Comparison of ENCODE assay signal across 8 cellular contexts in the genomic region with DNA sequence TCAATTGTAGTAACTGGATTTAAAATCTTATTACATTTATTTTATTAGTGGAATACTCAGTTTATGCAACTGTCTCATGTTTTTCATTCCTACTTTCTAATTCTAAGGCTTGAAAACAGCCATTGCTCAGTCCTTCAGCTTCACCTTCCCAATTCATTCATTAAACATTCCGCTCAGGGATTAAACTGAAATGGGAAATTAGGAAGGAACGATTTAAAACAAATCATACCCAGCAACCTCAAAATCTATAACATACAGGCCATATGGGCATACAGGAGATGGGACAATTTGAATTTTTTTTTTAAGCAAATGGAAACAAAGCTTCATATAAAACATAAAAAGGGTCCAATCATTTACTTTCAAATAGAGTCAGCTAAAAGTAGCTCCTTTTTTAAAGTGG. TPM values are rescaled to one million over a fixed set of nuclear protein-coding genes. Genes with fewer than 3 reads are reported as not detected.
DNase-seq lines count a peak whose midpoint lies in the region; ATAC-seq and TF ChIP-seq lines count a peak whose summit lies in the region.
"Not testable (repeated sequence)": the region's sequence is repeated elsewhere in the genome, so short reads cannot be mapped to it uniquely, and the experiment has no call there.

No MANE protein-coding gene starts in this region.

- not testable (repeated sequence) for H3K4me2 ChIP-seq in H9 (ENCODE audit: insufficient read depth, insufficient read length, low read length)
- H3K4me2 ChIP-seq in PC-9 (peak overlapping the region; percentile 94), smooth muscle cell (peak overlapping the region; percentile 83)

- H3K4me3 Mint-ChIP-seq in H9 = peak overlapping the region; percentile 85 to 91
- H3K4me3 Mint-ChIP-seq in activated T-cell treated with anti-CD3 and anti-CD28 coated beads, Interleukin-2, amount 50 U/mL, for 72 hours = peak overlapping the region; percentile 90 to 92
- peak overlapping the region; percentile 82 to 98 (median 93) for H3K4me3 Mint-ChIP-seq in naive B cell

- not testable (repeated sequence) for TF ChIP-seq POLR2A in heart left ventricle (IDR thresholded peaks at IDR 0.05)

- H3K36me3 Mint-ChIP-seq in H9 (ENCODE audit: insufficient read depth in 1 of 3, low read depth in 3 of 3); activated T-cell treated with anti-CD3 and anti-CD28 coated beads, Interleukin-2, amount 50 U/mL, for 72 hours (ENCODE audit: insufficient read depth in 2 of 2); naive B cell: not testable (repeated sequence)

- H4K8ac ChIP-seq in H9 (replicated peaks; ENCODE audit: insufficient read length, low read depth, low read length) = not testable (repeated sequence)

- not testable (repeated sequence) for H3K4me1 ChIP-seq in H9 (ENCODE audit: insufficient read depth, low read length)
- H3K4me1 ChIP-seq in PC-9 (replicated peaks; ENCODE audit: insufficient read depth) (peaks cover 59% of the 10 kb centered on the region), heart left ventricle (peaks cover 2 to 63% (median 46%) of the 10 kb centered on the region in 12 donors), smooth muscle cell (ENCODE audit: low read depth) (peaks cover 59% of the 10 kb centered on the region)

- not testable (repeated sequence) for H2BK5ac ChIP-seq in H9 (ENCODE audit: insufficient read length, low read length)

- H3K79me2 ChIP-seq in H9 (ENCODE audit: insufficient read depth, low read length) = peaks cover 31% of the 10 kb centered on the region; the same call in 1 of the 2 replicates
- H3K79me2 ChIP-seq in PC-9 (ENCODE audit: low read depth) = peaks cover 86% of the 10 kb centered on the region
- peaks cover 82% of the 10 kb centered on the region for H3K79me2 ChIP-seq in smooth muscle cell (ENCODE audit: low read depth)

- H3K23ac ChIP-seq in H9 (ENCODE audit: insufficient read length, low read depth, low read length) = not testable (repeated sequence)

- H3K27ac ChIP-seq in AG04450 (ENCODE audit: low read depth, low read length) = not testable (repeated sequence)
- peak overlapping the region; percentile 61 for H3K27ac ChIP-seq in H9 (ENCODE audit: insufficient read length, low read depth, low read length)
- H3K27ac ChIP-seq in PC-9 = peak overlapping the region; percentile 98
- H3K27ac ChIP-seq in coronary artery = peak overlapping the region; percentile 52 to 100
- peak overlapping the region; percentile 47 to 100 (median 98) for H3K27ac ChIP-seq in heart left ventricle
- H3K27ac ChIP-seq in smooth muscle cell (ENCODE audit: low read depth) = peak overlapping the region; percentile 97

- not testable (repeated sequence) for H3K56ac ChIP-seq in H9 (ENCODE audit: insufficient read length, low read depth, low read length)

- intact Hi-C loops in PC-9 (cut with micrococcal nuclease; ENCODE audit: unreplicated experiment) = loop anchor here (5.0 kb wide), 2 partner anchors 277 to 327 kb away; no protein-coding TSS in a partner anchor
- intact Hi-C loops in heart left ventricle (cut with DNase I) = loop anchor here in 4 of 10 donors (5.0 to 10.0 kb wide), 5 partner anchors 62 to 277 kb away; no protein-coding TSS in a partner anchor

- not testable (repeated sequence) for H3K18ac ChIP-seq in H9 (ENCODE audit: insufficient read length, low read depth, low read length)

- not testable (repeated sequence) for H2AK5ac ChIP-seq in H9 (ENCODE audit: insufficient read length, low read length)

- H4K20me1 ChIP-seq in H9 (ENCODE audit: control insufficient read depth, insufficient read depth, insufficient read length); PC-9 (ENCODE audit: insufficient read depth): not testable (repeated sequence)
- H4K20me1 ChIP-seq in smooth muscle cell (ENCODE audit: low read depth) = peaks cover 31% of the 10 kb centered on the region

- not testable (repeated sequence) for H3K14ac ChIP-seq in H9 (ENCODE audit: insufficient read depth, low read length)

- not testable (repeated sequence) for H3K9me3 Mint-ChIP-seq in H9; activated T-cell treated with anti-CD3 and anti-CD28 coated beads, Interleukin-2, amount 50 U/mL, for 72 hours; naive B cell

- peaks cover 23% of the 10 kb centered on the region for H3K36me3 ChIP-seq in PC-9 (ENCODE audit: low read depth)
- H3K36me3 ChIP-seq in heart left ventricle; smooth muscle cell (ENCODE audit: low read depth): not testable (repeated sequence)

- no CpG with 5 or more reads among the region's 2 CpGs for WGBS in H9 (ENCODE audit: extremely low coverage, insufficient read length, low lambda C conversion rate)
- 41 to 48% (median 44%) methylated on average over 2 of the region's 2 CpGs for WGBS in heart left ventricle, 4 donors
- WGBS in smooth muscle cell (ENCODE audit: low lambda C conversion rate) = 34% methylated on average over 2 of the region's 2 CpGs

- DNase-seq in AG04450 (ENCODE audit: low read depth, low spot score); H9; PC-9; activated T-cell treated with anti-CD3 and anti-CD28 coated beads, Interleukin-2, amount 50 U/mL, for 72 hours; coronary artery (ENCODE audit: low spot score); heart left ventricle; naive B cell; smooth muscle cell (lab: John Stamatoyannopoulos, UW; ENCODE audit: unreplicated experiment): not testable (repeated sequence)

- H4K5ac ChIP-seq in H9 (ENCODE audit: insufficient read length, low read depth, low read length) = not testable (repeated sequence)

- peak overlapping the region; percentile 23 for H3K9ac ChIP-seq in H9 (ENCODE audit: extremely low read depth, insufficient read length, low read length)
- peak overlapping the region; percentile 62 for H3K9ac ChIP-seq in smooth muscle cell (ENCODE audit: low read depth)

- TF ChIP-seq CTCF in AG04450 (IDR thresholded peaks at IDR 0.05; ENCODE audit: low read depth, low read length); H9 (conservative IDR thresholded peaks at IDR 0.05); PC-9 (conservative IDR thresholded peaks at IDR 0.05); coronary artery (IDR thresholded peaks at IDR 0.05); heart left ventricle (IDR thresholded peaks at IDR 0.05); smooth muscle cell (IDR thresholded peaks at IDR 0.05; ENCODE audit: borderline replicate concordance, insufficient read depth, poor library complexity, severe bottlenecking): not testable (repeated sequence)

- CTCF ChIA-PET in AG04450 (lab: Charles Lee) = interaction anchor here (1.2 kb wide), 1 partner anchor 325 kb away, joined by 4 read pairs; no protein-coding TSS in a partner anchor
- CTCF ChIA-PET in PC-9 (lab: Charles Lee) = not testable (repeated sequence)

- H3K79me1 ChIP-seq in H9 (ENCODE audit: insufficient read depth, low read depth, low read length, poor library complexity, severe bottlenecking) = not testable (repeated sequence)

- not testable (repeated sequence) for H3K9me2 ChIP-seq in PC-9 (ENCODE audit: insufficient read depth)

- H2AFZ ChIP-seq in H9 (ENCODE audit: low read length); PC-9; smooth muscle cell (ENCODE audit: low read depth): not testable (repeated sequence)

- not testable (repeated sequence) for H2BK12ac ChIP-seq in H9 (ENCODE audit: insufficient read length, low read depth, low read length)

- H4K91ac ChIP-seq in H9 (ENCODE audit: insufficient read length, low read depth, low read length) = not testable (repeated sequence)

- not testable (repeated sequence) for ATAC-seq in activated T-cell treated with anti-CD3 and anti-CD28 coated beads, Interleukin-2, amount 50 U/mL, for 72 hours (replicated peaks in 1 of 2); heart left ventricle; naive B cell (ENCODE audit: low read depth in 2 of 2)

- H3K4me3 ChIP-seq in AG04450 (ENCODE audit: low read depth, low read length) (peak overlapping the region; percentile 40), PC-9 (peak overlapping the region; percentile 99), coronary artery (peak overlapping the region; percentile 16), heart left ventricle (peak overlapping the region in 6 of 12 donors; percentile 11 to 95 (median 64)), smooth muscle cell (peak overlapping the region; percentile 78)

- not testable (repeated sequence) for H2BK15ac ChIP-seq in H9 (ENCODE audit: low read depth, low read length)

- peak overlapping the region; percentile 35 to 100 (median 99) for H3K27ac Mint-ChIP-seq in H9
- H3K27ac Mint-ChIP-seq in activated T-cell treated with anti-CD3 and anti-CD28 coated beads, Interleukin-2, amount 50 U/mL, for 72 hours = peak overlapping the region; percentile 96
- peak overlapping the region; percentile 47 to 98 (median 96) for H3K27ac Mint-ChIP-seq in naive B cell

- not testable (repeated sequence) for H2BK20ac ChIP-seq in H9 (ENCODE audit: low read depth, low read length, poor library complexity, severe bottlenecking)

- POLR2A ChIA-PET in AG04450 (lab: Yijun Ruan, JAX) = not testable (repeated sequence)
- POLR2A ChIA-PET in PC-9 (lab: Charles Lee; ENCODE audit: unreplicated experiment) = interaction anchor here (0.6 to 0.7 kb wide), 2 partner anchors 10 to 310 kb away, joined by 3 to 5 read pairs; no protein-coding TSS in a partner anchor

- not testable (repeated sequence) for H3K27me3 ChIP-seq in AG04450 (ENCODE audit: control insufficient read depth, insufficient read depth, low read length); H9 (ENCODE audit: insufficient read depth, low read length); PC-9 (ENCODE audit: insufficient read depth, low read depth); heart left ventricle; smooth muscle cell (ENCODE audit: low read depth)

- peaks cover 20% of the 10 kb centered on the region for H3F3A ChIP-seq in PC-9 (ENCODE audit: insufficient read depth, low read depth)
- not testable (repeated sequence) for H3F3A ChIP-seq in smooth muscle cell (ENCODE audit: low read depth)

- not testable (repeated sequence) for H3K23me2 ChIP-seq in H9 (ENCODE audit: insufficient read length, low read depth, low read length, poor library complexity, severe bottlenecking)

- H3K4ac ChIP-seq in H9 (ENCODE audit: low read depth, low read length) = not testable (repeated sequence)

- not testable (repeated sequence) for H3K27me3 Mint-ChIP-seq in H9 (ENCODE audit: low read depth); activated T-cell treated with anti-CD3 and anti-CD28 coated beads, Interleukin-2, amount 50 U/mL, for 72 hours (ENCODE audit: low read depth); naive B cell

- not testable (repeated sequence) for H2BK120ac ChIP-seq in H9 (ENCODE audit: low read depth, low read length, poor library complexity, severe bottlenecking)

- not testable (repeated sequence) for H3K9me3 ChIP-seq in AG04450 (ENCODE audit: control insufficient read depth, insufficient read depth, low read length); H9 (ENCODE audit: control insufficient read depth, low read depth, low read length); PC-9 (ENCODE audit: insufficient read depth, low read depth); heart left ventricle; smooth muscle cell (replicated peaks; ENCODE audit: low read depth)

- not testable (repeated sequence) for BruUV-seq in PC-9 (replicated peaks; lab: Mats Ljungman, UMichigan)

- peaks cover 53 to 57% of the 10 kb centered on the region in 2 experiments for H3K4me1 Mint-ChIP-seq in H9
- peaks cover 59% of the 10 kb centered on the region for H3K4me1 Mint-ChIP-seq in activated T-cell treated with anti-CD3 and anti-CD28 coated beads, Interleukin-2, amount 50 U/mL, for 72 hours (ENCODE audit: low read depth)
- H3K4me1 Mint-ChIP-seq in naive B cell = peaks cover 24 to 53% (median 51%) of the 10 kb centered on the region in 3 donors

- H3T11ph ChIP-seq in H9 (ENCODE audit: low read length) = not testable (repeated sequence)

RNA-seq across cellular contexts. Expression of gene ZNF217, which starts 3.5 kb away (rescaled TPM):
- polyA plus RNA-seq in AG04450 (2011; rRNA removed) (16.6 and 17.0 TPM in 2 replicates), heart left ventricle (1 to 10 TPM; 3.7 to 5.0 TPM), naive B cell (ENCODE audit: low read depth in 6 of 6) (10 to 100 TPM in 5 of 6 donors, 1 to 10 TPM in 1; 8.8 to 31.0 (median 24.7) TPM), smooth muscle cell (3.9 and 8.5 TPM in 2 replicates)
- polyA minus RNA-seq in AG04450 (2011; rRNA and poly(A)+ RNA removed) = 32.2 and 34.8 TPM in 2 replicates
- total RNA-seq in H9 (2021) (79.2 and 82.8 TPM in 2 replicates), PC-9 (2021) (63.8 and 67.3 TPM in 2 replicates), heart left ventricle (10 to 100 TPM in 2 of 9 donors, 1 to 10 TPM in 7; 5.4 to 24.1 (median 8.6) TPM), smooth muscle cell (42.2 and 42.9 TPM in 2 replicates)
- total RNA-seq in activated T-cell treated with anti-CD3 and anti-CD28 coated beads, Interleukin-2, amount 50 U/mL, for 72 hours = 10 to 100 TPM; 66.4 to 67.2 TPM
